Comparison of ENCODE assay signal across 3 cellular contexts in the genomic region with DNA sequence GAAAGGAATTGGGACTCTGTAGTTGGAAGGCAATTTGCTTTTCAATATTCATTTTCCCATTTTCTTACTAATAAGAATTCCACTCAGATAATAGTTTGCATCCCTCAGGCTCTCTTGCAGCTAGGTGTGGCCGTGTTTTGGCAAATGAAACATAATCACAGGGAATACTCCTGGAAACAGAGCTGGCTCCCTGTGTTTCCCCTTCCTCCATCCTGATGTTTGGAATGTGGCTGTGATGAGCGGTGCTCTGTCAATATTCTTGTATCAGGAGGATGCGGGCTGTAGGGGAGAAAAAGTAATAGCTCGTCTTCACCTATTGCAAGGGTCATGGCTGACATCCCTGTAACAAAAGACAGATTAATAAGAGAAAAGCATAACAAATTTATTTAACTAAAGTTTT.
"Had no signal": no experiment of that assay in that cellular context is flagged by ENCODE, and none has a peak within 500 bp of the region (broad histone marks: within the 10 kb centered on the region; RNA-seq: fewer than 3 reads in every experiment).

No MANE protein-coding gene starts in this region.

- H3K4me3 ChIP-seq: GM12878 had no signal

- ATAC-seq: GM12878 had no signal

- DNase-seq: GDM1, GF-D8 had no signal
